Comparison of ENCODE assay signal across 8 cellular contexts in genomic region chr1:41975121-41975520, GRCh38.
"Had no signal": no experiment of that assay in that cellular context is flagged by ENCODE, and none has a peak within 500 bp of the region (broad histone marks: within the 10 kb centered on the region; RNA-seq: fewer than 3 reads in every experiment).

No MANE protein-coding gene starts in this region.

- H3K27ac ChIP-seq: GM23248, HL-60 had no signal

- DNase-seq: GM23248, GOT3, H7, HFFc6 had no signal

- H3K9me3 ChIP-seq: HAP-1 had no signal

- H3K9ac ChIP-seq: GM23248 had no signal

- ATAC-seq: HCT116, HepG2 had no signal

- H3K36me3 ChIP-seq: HAP-1 had no signal

- H2AFZ ChIP-seq: GM23248 had no signal

- H3K4me3 ChIP-seq: GM23248, HAP-1 had no signal

- H3K4me1 ChIP-seq: HAP-1 had no signal
